In the genomic region with DNA sequence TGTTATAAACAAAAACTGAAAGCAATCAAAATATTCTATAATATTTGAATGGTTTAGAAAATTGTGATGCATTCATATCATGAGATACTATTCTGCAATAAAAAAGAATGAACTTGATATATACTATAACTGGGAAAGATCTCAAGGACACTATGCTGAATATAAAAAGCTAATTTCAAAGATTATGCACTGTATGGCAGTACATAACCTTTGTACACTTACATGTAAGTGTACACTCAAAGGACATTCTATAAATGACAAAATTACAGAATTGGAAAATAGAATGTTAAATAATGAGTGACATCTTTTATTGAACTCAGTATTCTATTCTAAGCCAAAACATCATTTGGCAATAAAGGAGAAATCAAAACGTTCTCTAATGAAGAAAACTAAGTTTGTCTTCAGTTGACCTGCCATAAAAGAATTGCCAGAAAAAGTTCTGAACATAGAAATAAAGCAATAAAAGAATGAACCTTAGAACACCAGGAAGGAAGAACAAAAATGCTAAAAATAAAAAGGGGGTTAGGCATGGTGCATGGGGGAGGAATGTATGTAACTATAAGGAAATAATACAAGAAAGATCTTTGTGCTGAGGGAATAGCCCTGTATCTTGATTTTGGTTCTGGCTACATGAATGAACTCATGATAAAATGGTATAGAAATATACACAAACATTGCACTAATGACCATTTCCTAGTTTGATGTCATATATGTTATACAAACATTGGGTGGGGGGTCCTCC, we compare ENCODE assay signal across 25 cellular contexts.
"Had no signal": no experiment of that assay in that cellular context is flagged by ENCODE, and none has a peak within 500 bp of the region (broad histone marks: within the 10 kb centered on the region; RNA-seq: fewer than 3 reads in every experiment).

No MANE protein-coding gene starts in this region.

- H3K4me2 ChIP-seq: smooth muscle cell had no signal

- H3K36me3 ChIP-seq: left ventricle myocardium inferior, ovary, prostate gland, sigmoid colon, stomach, thyroid gland, upper lobe of right lung had no signal

- DNase-seq: hippocampal formation; left ventricle myocardium inferior; mesendoderm; midbrain; naive B cell; natural killer cell; ovary; posterior cingulate gyrus; retina; right cardiac atrium; sigmoid colon; stimulated activated CD4-positive, alpha-beta T cell treated with anti-CD3 and anti-CD28 coated beads, Interleukin-1b, Interleukin-23, amount 100 ng/mL, for 48 hours; stimulated activated CD4-positive, alpha-beta T cell treated with anti-CD3 and anti-CD28 coated beads, Interleukin-2, amount 100 ng/mL, for 48 hours; stimulated activated CD4-positive, alpha-beta T cell treated with anti-CD3 and anti-CD28 coated beads, Interleukin-4, amount 100 ng/mL, for 4 hours; stimulated activated CD8-positive, alpha-beta memory T cell treated with anti-CD3 and anti-CD28 coated beads, Interleukin-4, amount 100 ng/mL, for 48 hours; stimulated activated naive CD8-positive, alpha-beta T cell treated with anti-CD3 and anti-CD28 coated beads, Interleukin-15, Interleukin-2, amounts not matched to agents 100 U/mL and 50 U/mL, for 24 hours; stomach; testis; thyroid gland; trophoblast cell; upper lobe of right lung had no signal

- H3K4me3 Mint-ChIP-seq: naive B cell; natural killer cell; stimulated activated memory B cell treated with anti-CD40 and anti-IgM and Interleukin-4, amounts not matched to agents 10 μg/mL and 1 μg/mL and 100 μg/mL, for 72 hours had no signal

- H3K9me3 ChIP-seq: ovary, prostate gland, sigmoid colon, testis, thyroid gland, upper lobe of right lung had no signal

- H3K4me1 ChIP-seq: left ventricle myocardium inferior, prostate gland, sigmoid colon, stomach, testis, thyroid gland, upper lobe of right lung had no signal

- ATAC-seq: natural killer cell; right cardiac atrium; stimulated activated memory B cell treated with anti-CD40 and anti-IgM and Interleukin-4, amounts not matched to agents 10 μg/mL and 1 μg/mL and 100 μg/mL, for 72 hours; stimulated activated naive CD8-positive, alpha-beta T cell treated with anti-CD3 and anti-CD28 coated beads, Interleukin-15, Interleukin-2, amounts not matched to agents 100 U/mL and 50 U/mL, for 24 hours; upper lobe of right lung had no signal

- H3K27me3 ChIP-seq: ovary, sigmoid colon, stomach, testis, thyroid gland, upper lobe of right lung had no signal

- H3K27ac Mint-ChIP-seq: naive B cell; natural killer cell; stimulated activated memory B cell treated with anti-CD40 and anti-IgM and Interleukin-4, amounts not matched to agents 10 μg/mL and 1 μg/mL and 100 μg/mL, for 72 hours had no signal

- H3K27ac ChIP-seq: left ventricle myocardium inferior, ovary, prostate gland, sigmoid colon, stomach, testis, thyroid gland, upper lobe of right lung had no signal

- H3K4me3 ChIP-seq: left ventricle myocardium inferior, lung, ovary, prostate gland, sigmoid colon, smooth muscle cell, stomach, testis, thyroid gland, upper lobe of right lung had no signal

- H3K27me3 Mint-ChIP-seq: naive B cell; stimulated activated memory B cell treated with anti-CD40 and anti-IgM and Interleukin-4, amounts not matched to agents 10 μg/mL and 1 μg/mL and 100 μg/mL, for 72 hours had no signal

- H3K4me1 Mint-ChIP-seq: naive B cell; natural killer cell; stimulated activated memory B cell treated with anti-CD40 and anti-IgM and Interleukin-4, amounts not matched to agents 10 μg/mL and 1 μg/mL and 100 μg/mL, for 72 hours had no signal

- H3K36me3 Mint-ChIP-seq: naive B cell; natural killer cell; stimulated activated memory B cell treated with anti-CD40 and anti-IgM and Interleukin-4, amounts not matched to agents 10 μg/mL and 1 μg/mL and 100 μg/mL, for 72 hours had no signal
